19 cellular contexts compared by ENCODE assay signal in the genomic region with DNA sequence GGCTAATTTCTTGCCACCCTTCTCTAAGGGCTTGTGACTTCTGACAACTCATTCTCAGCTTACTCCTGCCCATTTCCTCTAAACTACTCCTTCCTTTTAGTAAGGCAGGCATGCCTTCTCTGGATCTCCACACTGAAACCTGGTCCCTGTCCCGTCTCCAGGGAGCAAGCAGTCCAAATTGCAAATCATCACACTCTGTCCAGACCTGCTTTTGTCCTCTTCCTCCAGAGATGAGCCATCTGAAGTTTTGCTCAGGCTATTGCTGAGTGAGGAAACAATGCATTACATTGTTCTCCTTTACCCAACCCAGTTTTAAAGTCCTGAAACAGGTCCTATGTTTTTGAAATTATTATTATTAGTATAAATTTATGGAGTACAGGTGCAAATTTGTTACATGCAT. TPM values are rescaled to one million over a fixed set of nuclear protein-coding genes. Genes with fewer than 3 reads are reported as not detected.
DNase-seq lines count a peak whose midpoint lies in the region; ATAC-seq and TF ChIP-seq lines count a peak whose summit lies in the region.
"Had no signal": no experiment of that assay in that cellular context is flagged by ENCODE, and none has a peak within 500 bp of the region (broad histone marks: within the 10 kb centered on the region; RNA-seq: fewer than 3 reads in every experiment).

No MANE protein-coding gene starts in this region.

- CTCF ChIA-PET in activated CD8-positive, alpha-beta memory T cell treated with anti-CD3 and anti-CD28 coated beads, Interleukin-2, amount 10 ng/mL, durations not matched to agents 7 days and 5 days (lab: Charles Lee), result interaction anchor here (1.3 kb wide), 1 partner anchor 16 kb away, joined by 5 read pairs; no protein-coding TSS in a partner anchor

- TF ChIP-seq CTCF in neutrophil (IDR thresholded peaks at IDR 0.05), result no peak

- peaks cover 79% of the 10 kb centered on the region for H3K36me3 ChIP-seq in neutrophil
- H3K36me3 ChIP-seq: gastrocnemius medialis, prostate gland had no signal

- H3K36me3 Mint-ChIP-seq in activated CD8-positive, alpha-beta memory T cell treated with anti-CD3 and anti-CD28 coated beads, Interleukin-2, amount 10 ng/mL, durations not matched to agents 7 days and 5 days, result peaks cover 65% of the 10 kb centered on the region
- H3K36me3 Mint-ChIP-seq in activated naive CD8-positive, alpha-beta T cell treated with anti-CD3 and anti-CD28 coated beads for 36 hours, result peaks cover 68% of the 10 kb centered on the region

- peak overlapping the region; percentile 17 for H3K27ac Mint-ChIP-seq in activated CD8-positive, alpha-beta memory T cell treated with anti-CD3 and anti-CD28 coated beads, Interleukin-2, amount 10 ng/mL, durations not matched to agents 7 days and 5 days
- peak overlapping the region; percentile 70 for H3K27ac Mint-ChIP-seq in activated naive CD8-positive, alpha-beta T cell treated with anti-CD3 and anti-CD28 coated beads for 36 hours
- H3K27ac Mint-ChIP-seq: nephron had no signal

- H3K4me3 Mint-ChIP-seq in activated CD8-positive, alpha-beta memory T cell treated with anti-CD3 and anti-CD28 coated beads, Interleukin-2, amount 10 ng/mL, durations not matched to agents 7 days and 5 days, result no peak overlapping the region
- H3K4me3 Mint-ChIP-seq in activated naive CD8-positive, alpha-beta T cell treated with anti-CD3 and anti-CD28 coated beads for 36 hours, result no peak overlapping the region
- H3K4me3 Mint-ChIP-seq: nephron had no signal

- peaks cover 68 to 69% of the 10 kb centered on the region in 2 experiments for H3K4me1 ChIP-seq in neutrophil (ENCODE audit: control insufficient read depth in 1 of 2, insufficient read depth in 1 of 2, low read depth in 1 of 2, low read length in 1 of 2)
- H3K4me1 ChIP-seq: Caco-2, gastrocnemius medialis, prostate gland had no signal

- H3K27me3 ChIP-seq in neutrophil, result no peaks in the 10 kb centered on the region
- H3K27me3 ChIP-seq: gastrocnemius medialis, Peyer's patch had no signal

- no peaks in the 10 kb centered on the region for H3K9me3 Mint-ChIP-seq in activated CD8-positive, alpha-beta memory T cell treated with anti-CD3 and anti-CD28 coated beads, Interleukin-2, amount 10 ng/mL, durations not matched to agents 7 days and 5 days (ENCODE audit: low read depth)
- H3K9me3 Mint-ChIP-seq in activated naive CD8-positive, alpha-beta T cell treated with anti-CD3 and anti-CD28 coated beads for 36 hours, result no peaks in the 10 kb centered on the region
- H3K9me3 Mint-ChIP-seq: nephron had no signal

- H3K9me3 ChIP-seq in neutrophil, result no peaks in the 10 kb centered on the region
- H3K9me3 ChIP-seq: Caco-2, gastrocnemius medialis, Peyer's patch, prostate gland had no signal

- ATAC-seq in activated CD8-positive, alpha-beta memory T cell treated with anti-CD3 and anti-CD28 coated beads, Interleukin-2, amount 10 ng/mL, durations not matched to agents 7 days and 5 days, result no peak
- ATAC-seq: gastrocnemius medialis, GM12878 had no signal

- H3K4me1 Mint-ChIP-seq in activated CD8-positive, alpha-beta memory T cell treated with anti-CD3 and anti-CD28 coated beads, Interleukin-2, amount 10 ng/mL, durations not matched to agents 7 days and 5 days, result peaks cover 63% of the 10 kb centered on the region
- peaks cover 67% of the 10 kb centered on the region for H3K4me1 Mint-ChIP-seq in activated naive CD8-positive, alpha-beta T cell treated with anti-CD3 and anti-CD28 coated beads for 36 hours
- H3K4me1 Mint-ChIP-seq: nephron had no signal

- H3K27me3 Mint-ChIP-seq in activated CD8-positive, alpha-beta memory T cell treated with anti-CD3 and anti-CD28 coated beads, Interleukin-2, amount 10 ng/mL, durations not matched to agents 7 days and 5 days, result no peaks in the 10 kb centered on the region
- no peaks in the 10 kb centered on the region for H3K27me3 Mint-ChIP-seq in activated naive CD8-positive, alpha-beta T cell treated with anti-CD3 and anti-CD28 coated beads for 36 hours

- H3K27ac ChIP-seq in neutrophil (peak overlapping the region; percentile 91), caudate nucleus (ENCODE audit: low read depth, low read length) (no peak overlapping the region)
- H3K27ac ChIP-seq: gastrocnemius medialis, prostate gland had no signal

- H3K4me3 ChIP-seq in neutrophil (ENCODE audit: low read depth in 1 of 2, low read length in 1 of 2), result no peak overlapping the region
- H3K4me3 ChIP-seq: gastrocnemius medialis, GM12878, Peyer's patch, prostate gland had no signal

- DNase-seq in activated CD8-positive, alpha-beta memory T cell treated with anti-CD3 and anti-CD28 coated beads, Interleukin-2, amount 10 ng/mL, durations not matched to agents 7 days and 5 days, result no peak
- DNase-seq in activated CD8-positive, alpha-beta memory T cell treated with anti-CD3 and anti-CD28 coated beads, Interleukin-2, amount 50 U/mL, for 4 hours, result no peak
- DNase-seq in NCI-H526 treated with DMSO at 0.1 percent for 48 hours (lab: John Stamatoyannopoulos, UW), result peak; percentile 78
- DNase-seq in activated naive CD8-positive, alpha-beta T cell treated with anti-CD3 and anti-CD28 coated beads for 36 hours, result no peak
- no peak for DNase-seq in caudate nucleus (lab: John Stamatoyannopoulos, UW)
- no peak for DNase-seq in stimulated activated naive CD4-positive, alpha-beta T cell treated with Interleukin-2 at 50 U/mL for 16 hours (lab: John Stamatoyannopoulos, UW)
- no peak for DNase-seq in occipital lobe (lab: John Stamatoyannopoulos, UW)
- DNase-seq: activated CD4-positive, CD25-positive, alpha-beta regulatory T cell treated with anti-CD3 and anti-CD28 coated beads, Interleukin-2, amount 50 U/mL, for 72 hours; Caco-2; cortex of kidney; gastrocnemius medialis; NCI-H2081; NCI-H774; Peyer's patch; stimulated activated naive CD4-positive, alpha-beta T cell had no signal

RNA-seq across cellular contexts. Expression of a gene that starts 57.3 kb away (rescaled TPM):
- 100 to 1,000 TPM in 1 of 2 experiments, 10 to 100 TPM in 1; 90.2 to 126 TPM for total RNA-seq in activated CD8-positive, alpha-beta memory T cell treated with anti-CD3 and anti-CD28 coated beads, Interleukin-2, amount 10 ng/mL, durations not matched to agents 7 days and 5 days
- total RNA-seq in activated naive CD8-positive, alpha-beta T cell treated with anti-CD3 and anti-CD28 coated beads for 36 hours, result 10 to 100 TPM; 47.4 to 51.0 TPM
- total RNA-seq in occipital lobe, result 2.0 TPM

Comparison
In these comparisons a context has a peak if more than half of its experiments do, and no peak if none do; other contexts are left out.
1. RNA of a gene that starts 57.3 kb away (total RNA-seq): 90.2 to 126 TPM in activated CD8-positive, alpha-beta memory T cell treated with anti-CD3 and anti-CD28 coated beads, Interleukin-2, amount 10 ng/mL, durations not matched to agents 7 days and 5 days and 47.4 to 51.0 TPM in activated naive CD8-positive, alpha-beta T cell treated with anti-CD3 and anti-CD28 coated beads for 36 hours; 2.0 TPM in occipital lobe (single experiment); every median in the first group is over 10 times any median in the second.